ENCODE assay signal across 23 cellular contexts in genomic region chr16:3071655-3072054, GRCh38. TPM values are rescaled to one million over a fixed set of nuclear protein-coding genes. Genes with fewer than 3 reads are reported as not detected.
DNase-seq lines count a peak whose midpoint lies in the region; ATAC-seq and TF ChIP-seq lines count a peak whose summit lies in the region.
"Had no signal": no experiment of that assay in that cellular context is flagged by ENCODE, and none has a peak within 500 bp of the region (broad histone marks: within the 10 kb centered on the region; RNA-seq: fewer than 3 reads in every experiment).

No MANE protein-coding gene starts in this region.

- no peak for ATAC-seq in central memory CD8-positive, alpha-beta T cell (replicated peaks; ENCODE audit: extremely low read depth, poor library complexity, severe bottlenecking)
- ATAC-seq in GM19035 (IDR thresholded peaks at IDR 0.05; ENCODE audit: unreplicated experiment), result no peak
- ATAC-seq: gastrocnemius medialis had no signal

- CTCF ChIA-PET in activated naive CD4-positive, alpha-beta T cell treated with anti-CD3 and anti-CD28 coated beads, Interleukin-2, amount 10 ng/mL, durations not matched to agents 7 days and 5 days (lab: Charles Lee), result interaction anchor here (1.5 kb wide), 1 partner anchor 58 kb away, joined by 4 read pairs; no protein-coding TSS in a partner anchor

- no peaks in the 10 kb centered on the region for H3K27me3 Mint-ChIP-seq in activated naive CD4-positive, alpha-beta T cell treated with anti-CD3 and anti-CD28 coated beads, Interleukin-2, amount 10 ng/mL, durations not matched to agents 7 days and 5 days
- no peaks in the 10 kb centered on the region for H3K27me3 Mint-ChIP-seq in T-helper 2 cell treated with Interferon-gamma antibody and Interleukin-4, amounts not matched to agents 5 μg/mL and 100 μg/mL, for 36 hours (ENCODE audit: low read depth)
- no peaks in the 10 kb centered on the region for H3K27me3 Mint-ChIP-seq in central memory CD8-positive, alpha-beta T cell

- TF ChIP-seq POLR2A in spleen (IDR thresholded peaks at IDR 0.05), result no peak

- no peaks in the 10 kb centered on the region for H3K9me3 Mint-ChIP-seq in activated naive CD4-positive, alpha-beta T cell treated with anti-CD3 and anti-CD28 coated beads, Interleukin-2, amount 10 ng/mL, durations not matched to agents 7 days and 5 days
- no peaks in the 10 kb centered on the region for H3K9me3 Mint-ChIP-seq in T-helper 2 cell treated with Interferon-gamma antibody and Interleukin-4, amounts not matched to agents 5 μg/mL and 100 μg/mL, for 36 hours
- H3K9me3 Mint-ChIP-seq in central memory CD8-positive, alpha-beta T cell, result no peaks in the 10 kb centered on the region

- 89 to 94% (median 92%) methylated on average over 7 of the region's 7 CpGs for WGBS in spleen, 5 donors

- no peak for TF ChIP-seq CTCF in spleen (IDR thresholded peaks at IDR 0.05 in 8 of 11, conservative IDR thresholded peaks at IDR 0.05 in 3 of 11)

- H3K4me3 ChIP-seq in spleen, result no peak overlapping the region
- H3K4me3 ChIP-seq: ascending aorta, gastrocnemius medialis, smooth muscle cell, suprapubic skin had no signal

- H3K27ac Mint-ChIP-seq in activated naive CD4-positive, alpha-beta T cell treated with anti-CD3 and anti-CD28 coated beads, Interleukin-2, amount 10 ng/mL, durations not matched to agents 7 days and 5 days, result peak overlapping the region; percentile 100
- peak overlapping the region; percentile 93 for H3K27ac Mint-ChIP-seq in T-helper 2 cell treated with Interferon-gamma antibody and Interleukin-4, amounts not matched to agents 5 μg/mL and 100 μg/mL, for 36 hours
- H3K27ac Mint-ChIP-seq in central memory CD8-positive, alpha-beta T cell (ENCODE audit: low read depth), result peak overlapping the region; percentile 90

- peaks cover 51% of the 10 kb centered on the region for H3K36me3 Mint-ChIP-seq in activated naive CD4-positive, alpha-beta T cell treated with anti-CD3 and anti-CD28 coated beads, Interleukin-2, amount 10 ng/mL, durations not matched to agents 7 days and 5 days
- peaks cover 64% of the 10 kb centered on the region for H3K36me3 Mint-ChIP-seq in T-helper 2 cell treated with Interferon-gamma antibody and Interleukin-4, amounts not matched to agents 5 μg/mL and 100 μg/mL, for 36 hours (ENCODE audit: low read depth)
- H3K36me3 Mint-ChIP-seq in central memory CD8-positive, alpha-beta T cell (ENCODE audit: insufficient read depth), result peaks cover 58% of the 10 kb centered on the region

- no peaks in the 10 kb centered on the region for H3K27me3 ChIP-seq in spleen (replicated peaks in 1 of 7)
- H3K27me3 ChIP-seq: ascending aorta, gastrocnemius medialis, suprapubic skin had no signal

- H3K4me1 ChIP-seq in spleen, result peaks cover 13 to 90% (median 57%) of the 10 kb centered on the region in 6 donors
- H3K4me1 ChIP-seq: ascending aorta had no signal

- peaks cover 0 to 36% (median 2%) of the 10 kb centered on the region in 6 donors for H3K36me3 ChIP-seq in spleen
- H3K36me3 ChIP-seq: ascending aorta, gastrocnemius medialis, suprapubic skin had no signal

- peaks cover 91% of the 10 kb centered on the region for H3K4me1 Mint-ChIP-seq in activated naive CD4-positive, alpha-beta T cell treated with anti-CD3 and anti-CD28 coated beads, Interleukin-2, amount 10 ng/mL, durations not matched to agents 7 days and 5 days
- H3K4me1 Mint-ChIP-seq in T-helper 2 cell treated with Interferon-gamma antibody and Interleukin-4, amounts not matched to agents 5 μg/mL and 100 μg/mL, for 36 hours (ENCODE audit: low read depth), result peaks cover 67% of the 10 kb centered on the region
- peaks cover 84% of the 10 kb centered on the region for H3K4me1 Mint-ChIP-seq in central memory CD8-positive, alpha-beta T cell

- intact Hi-C loops in spleen (cut with DNase I; ENCODE audit: low total_unique reads), result no loop called here

- H3K4me3 Mint-ChIP-seq in activated naive CD4-positive, alpha-beta T cell treated with anti-CD3 and anti-CD28 coated beads, Interleukin-2, amount 10 ng/mL, durations not matched to agents 7 days and 5 days, result peak overlapping the region; percentile 54
- peak overlapping the region; percentile 70 for H3K4me3 Mint-ChIP-seq in T-helper 2 cell treated with Interferon-gamma antibody and Interleukin-4, amounts not matched to agents 5 μg/mL and 100 μg/mL, for 36 hours
- peak overlapping the region; percentile 63 for H3K4me3 Mint-ChIP-seq in central memory CD8-positive, alpha-beta T cell

- DNase-seq in activated naive CD4-positive, alpha-beta T cell treated with anti-CD3 and anti-CD28 coated beads, Interleukin-2, amount 10 ng/mL, durations not matched to agents 7 days and 5 days, result no peak
- DNase-seq in activated naive CD4-positive, alpha-beta T cell treated with Interleukin-2 at 50 U/mL for 16 hours, result no peak
- no peak for DNase-seq in T-helper 2 cell treated with Interferon-gamma antibody and Interleukin-4, amounts not matched to agents 5 μg/mL and 100 μg/mL, for 36 hours (ENCODE audit: low spot score)
- no peak for DNase-seq in central memory CD8-positive, alpha-beta T cell (ENCODE audit: low spot score in 2 of 2)
- peak; percentile 47 for DNase-seq in spleen
- no peak for DNase-seq in NCI-H146 treated with DMSO at 0.1 percent for 48 hours (lab: John Stamatoyannopoulos, UW; ENCODE audit: unreplicated experiment)
- no peak for DNase-seq in NCI-H128 (lab: John Stamatoyannopoulos, UW; ENCODE audit: unreplicated experiment)
- DNase-seq: cerebellar nuclear complex, gastrocnemius medialis, Karpas-422, kidney glomerular epithelial cell, mesenchymal stem cell, NCI-H1092 treated with DMSO at 0.1 percent for 48 hours, NCI-H510A had no signal

- H3K9me3 ChIP-seq in spleen, result no peaks in the 10 kb centered on the region
- H3K9me3 ChIP-seq: ascending aorta, gastrocnemius medialis, suprapubic skin had no signal

- peak overlapping the region in 4 of 8 donors; percentile 7 to 93 (median 88) for H3K27ac ChIP-seq in spleen
- H3K27ac ChIP-seq: ascending aorta, gastrocnemius medialis, suprapubic skin had no signal

RNA-seq across cellular contexts. Expression of gene IL32, which starts 6.2 kb away (rescaled TPM):
- total RNA-seq in spleen, result 100 to 1,000 TPM; 171 to 414 (median 309) TPM
- polyA plus RNA-seq in spleen, result 100 to 1,000 TPM; 256 to 624 (median 277) TPM
- polyA plus RNA-seq: neural cell had no signal

RNA-seq across cellular contexts. Expression of gene MMP25, which starts 25.3 kb away (rescaled TPM):
- 100 to 1,000 TPM in 4 of 7 donors, 10 to 100 TPM in 3; 24.3 to 282 (median 113) TPM for total RNA-seq in spleen
- 10 to 100 TPM in 2 of 3 donors, 1 to 10 TPM in 1; 2.7 to 45.0 (median 41.9) TPM for polyA plus RNA-seq in spleen
- total RNA-seq: HT-29 had no signal
- polyA plus RNA-seq: neural cell had no signal

RNA-seq across cellular contexts. Expression of gene ZSCAN10, which starts 27.4 kb away (rescaled TPM):
- total RNA-seq in spleen, result under 1 TPM in 1 of 7 donors, not detected in 6; 0.85 TPM
- polyA plus RNA-seq in spleen, result under 1 TPM in 2 of 3 donors, not detected in 1; 0.02 to 0.06 TPM
- total RNA-seq: ascending aorta, Daoy, gastrocnemius medialis, HT-29, pulmonary artery endothelial cell, smooth muscle cell, suprapubic skin had no signal
- polyA plus RNA-seq: esophagus, smooth muscle cell had no signal

RNA-seq across cellular contexts. Expression of gene BICDL2, which starts 34.9 kb away (rescaled TPM):
- under 1 TPM in 4 of 7 donors, not detected in 3; 0.30 to 0.77 (median 0.32) TPM for total RNA-seq in spleen
- under 1 TPM; 0.03 to 0.22 (median 0.15) TPM for polyA plus RNA-seq in spleen
- total RNA-seq: ascending aorta, Daoy, pulmonary artery endothelial cell had no signal

RNA-seq across cellular contexts. Expression of gene ZNF205, which starts 40.7 kb away (rescaled TPM):
- 10 to 100 TPM in 1 of 7 donors, 1 to 10 TPM in 6; 4.1 to 10.4 (median 5.3) TPM for total RNA-seq in spleen
- 10 to 100 TPM in 1 of 3 donors, 1 to 10 TPM in 2; 3.5 to 14.2 (median 6.9) TPM for polyA plus RNA-seq in spleen
